27 cellular contexts compared by ENCODE assay signal in the genomic region with DNA sequence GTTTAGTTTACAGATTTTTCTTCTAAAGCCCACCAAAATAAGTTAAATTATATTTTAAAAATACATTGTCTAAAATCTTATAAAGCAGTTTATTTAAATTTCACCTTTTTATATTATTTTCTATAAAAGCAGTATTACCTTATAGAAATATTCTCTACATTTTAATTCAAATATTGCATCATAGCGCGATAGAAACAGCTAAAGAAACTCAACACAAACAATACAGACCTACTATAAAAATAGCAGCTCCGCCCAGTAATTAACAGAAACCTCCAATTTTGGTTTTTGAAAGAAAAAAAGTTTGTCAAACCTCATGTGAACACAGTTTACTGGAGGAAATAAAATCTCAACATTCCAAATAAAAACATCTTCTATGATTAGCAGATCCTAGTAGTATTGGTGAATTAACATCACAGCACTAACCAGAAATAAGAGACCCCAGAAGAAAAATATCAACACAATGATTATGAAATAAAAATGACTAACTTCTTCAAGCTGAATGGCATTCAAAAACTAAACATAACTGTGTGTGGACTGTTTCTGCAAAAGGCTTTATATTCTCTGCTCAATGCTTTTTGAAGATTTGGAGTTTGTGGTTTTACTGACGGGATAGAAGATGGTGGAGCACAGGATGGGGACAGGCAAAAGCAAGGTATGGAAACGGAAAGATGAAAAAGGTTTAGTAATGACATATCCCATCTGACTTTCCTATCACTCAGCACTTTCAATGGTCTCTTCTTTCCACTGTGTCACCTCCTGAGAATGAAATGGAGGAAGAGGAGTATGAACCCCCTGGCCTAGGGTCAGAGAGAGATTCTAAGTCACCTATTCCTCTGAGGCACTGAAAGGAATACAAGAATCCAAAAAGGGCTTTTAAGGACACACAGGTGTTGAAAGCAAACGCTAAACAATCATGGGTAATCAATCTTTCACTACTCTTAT. TPM values are rescaled to one million over a fixed set of nuclear protein-coding genes. Genes with fewer than 3 reads are reported as not detected.
A peak's percentile ranks its signal among the peaks of the same experiment; 100 is the strongest.
DNase-seq lines count a peak whose midpoint lies in the region; ATAC-seq, FAIRE-seq and TF ChIP-seq lines count a peak whose summit lies in the region.
"Had no signal": no experiment of that assay in that cellular context is flagged by ENCODE, and none has a peak within 500 bp of the region (broad histone marks: within the 10 kb centered on the region; RNA-seq: fewer than 3 reads in every experiment).

No MANE protein-coding gene starts in this region.

- DNase-seq in AG10803 (ENCODE audit: low read depth) (peak; percentile 35), K562 (ENCODE audit: extremely low read depth in 1 of 4, low spot score in 3 of 4) (no peak), mesenchymal stem cell (no peak), OCI-M2 (lab: John Stamatoyannopoulos, UW; ENCODE audit: unreplicated experiment) (no peak), glomerular visceral epithelial cell (ENCODE audit: extremely low spot score) (no peak), HK-2 (ENCODE audit: unreplicated experiment) (no peak)
- DNase-seq: activated T-cell treated with anti-CD3 and anti-CD28 coated beads, Interleukin-2, amount 50 U/mL, for 72 hours; CD4-positive, alpha-beta T cell; cerebellar nuclear complex; effector memory CD8-positive, alpha-beta T cell; immature natural killer cell; Kasumi-1; left lung; NCI-H1092; NCI-H2029; NCI-H82; PC-9; posterior cingulate gyrus; SHP77; stimulated activated CD4-positive, alpha-beta T cell treated with anti-CD3 and anti-CD28 coated beads, Interleukin-2, amount 100 ng/mL, for 24 hours had no signal

- H2BK15ac ChIP-seq in mesenchymal stem cell (ENCODE audit: low read depth, poor library complexity, severe bottlenecking): no peak overlapping the region

- H2AFZ ChIP-seq in K562 (ENCODE audit: low read depth, low read length) (no peak overlapping the region), mesenchymal stem cell (ENCODE audit: low read depth, low read length) (no peak overlapping the region)
- H2AFZ ChIP-seq: PC-9 had no signal

- H4K20me1 ChIP-seq in K562 (replicated peaks; ENCODE audit: control insufficient read depth, insufficient read depth, low read length): peaks cover 23% of the 10 kb centered on the region

- CTCF ChIA-PET in HEK293 (lab: Yijun Ruan, JAX) (interaction anchor here (0.8 kb wide), 1 partner anchor 18 kb away, joined by 3 read pairs; no protein-coding TSS in a partner anchor), K562 (lab: Yijun Ruan, JAX; ENCODE audit: low intra/inter-chr PET ratio) (no interaction called here)

- no peak overlapping the region for H3K18ac ChIP-seq in mesenchymal stem cell (ENCODE audit: low read depth in 1 of 2, low read length in 2 of 2)

- no peaks in the 10 kb centered on the region for H3K27me3 ChIP-seq in K562 (ENCODE audit: control insufficient read depth in 2 of 2, insufficient read depth in 2 of 2, low read length in 2 of 2)
- H3K27me3 ChIP-seq in mesenchymal stem cell (ENCODE audit: control insufficient read depth in 1 of 2, insufficient read depth in 1 of 2, low read length in 2 of 2): no peaks in the 10 kb centered on the region
- H3K27me3 ChIP-seq: esophagus muscularis mucosa, left lung, vagina had no signal

- H3K36me3 ChIP-seq in HEK293 (ENCODE audit: control insufficient read depth in 2 of 2, insufficient read depth in 1 of 2, low read length in 2 of 2) (no peaks in the 10 kb centered on the region), K562 (ENCODE audit: control insufficient read depth, insufficient read depth, low read length) (no peaks in the 10 kb centered on the region), mesenchymal stem cell (ENCODE audit: control insufficient read depth in 1 of 2, insufficient read depth in 2 of 2, low read depth in 1 of 2, low read length in 2 of 2) (no peaks in the 10 kb centered on the region)
- H3K36me3 ChIP-seq: esophagus muscularis mucosa, left lung, vagina had no signal

- no peak overlapping the region for H2BK120ac ChIP-seq in mesenchymal stem cell (ENCODE audit: low read depth, low read length)

- no peaks in the 10 kb centered on the region for H3K79me1 ChIP-seq in mesenchymal stem cell (replicated peaks; ENCODE audit: low read length, poor library complexity, severe bottlenecking)

- in situ Hi-C loops in K562 (cut with MboI): no loop called here

- H3K9me3 ChIP-seq in HEK293 (ENCODE audit: control insufficient read depth, insufficient read depth, low read depth, low read length): no peaks in the 10 kb centered on the region
- no peaks in the 10 kb centered on the region for H3K9me3 ChIP-seq in K562 (replicated peaks; ENCODE audit: control insufficient read depth, insufficient read depth, low read depth, low read length)
- H3K9me3 ChIP-seq in mesenchymal stem cell (ENCODE audit: control insufficient read depth, low read length): no peaks in the 10 kb centered on the region
- H3K9me3 ChIP-seq: esophagus muscularis mucosa, left lung, vagina had no signal

- 67% methylated on average over 6 of the region's 6 CpGs for WGBS in K562 (ENCODE audit: insufficient coverage, low coverage, missing lambda C conversion rate)
- WGBS in mesenchymal stem cell: 100% methylated on average over 3 of the region's 6 CpGs

- no peak overlapping the region for H3K9ac ChIP-seq in K562 (ENCODE audit: insufficient read depth in 1 of 2, low read depth in 2 of 2, low read length in 2 of 2)
- peak overlapping the region; percentile 33 for H3K9ac ChIP-seq in mesenchymal stem cell (ENCODE audit: low read length)

- intact Hi-C loops in K562 (cut with micrococcal nuclease): no loop called here

- H3K4me1 ChIP-seq in HEK293 (ENCODE audit: control insufficient read depth, insufficient read depth, low read length) (peaks cover 4% of the 10 kb centered on the region; the same call in 1 of the 2 replicates), K562 (replicated peaks in 1 of 2; ENCODE audit: control insufficient read depth in 2 of 2, insufficient read depth in 2 of 2, low read length in 2 of 2) (peaks cover 10 to 42% of the 10 kb centered on the region in 2 experiments), mesenchymal stem cell (ENCODE audit: control insufficient read depth, insufficient read depth, low read depth, low read length) (peaks cover 2% of the 10 kb centered on the region)

- no peaks in the 10 kb centered on the region for H3K9me1 ChIP-seq in K562 (ENCODE audit: control insufficient read depth, insufficient read depth, low read length)

- H3K4me3 ChIP-seq in AG10803 (ENCODE audit: low read length) (no peak overlapping the region), HEK293 (ENCODE audit: low read depth, low read length) (no peak overlapping the region), K562 (no peak overlapping the region), mesenchymal stem cell (ENCODE audit: insufficient read depth in 1 of 2, low read depth in 1 of 2, low read length in 2 of 2) (no peak overlapping the region)
- H3K4me3 ChIP-seq: esophagus muscularis mucosa, left lung, PC-9, vagina had no signal

- no peak overlapping the region for H2BK12ac ChIP-seq in mesenchymal stem cell (ENCODE audit: low read length in 2 of 2)

- no peak overlapping the region for H3K14ac ChIP-seq in mesenchymal stem cell (ENCODE audit: low read length in 2 of 2)

- BruUV-seq in K562 (replicated peaks; lab: Mats Ljungman, UMichigan): no TSS peak

- FAIRE-seq in K562 (lab: Jason Lieb, UNC): no peak
- FAIRE-seq: GM18507, HTR-8/SVneo had no signal

- TF ChIP-seq POLR2A in K562 (conservative IDR thresholded peaks at IDR 0.05): no peak

- no peak overlapping the region for H2AK5ac ChIP-seq in mesenchymal stem cell (ENCODE audit: low read length, severe bottlenecking)

- TF ChIP-seq RAD21 in K562 (CRISPR knock-in tag; conservative IDR thresholded peaks at IDR 0.05 in 1 of 2, IDR thresholded peaks at IDR 0.05 in 1 of 2): no peak

- no peak overlapping the region for H4K8ac ChIP-seq in mesenchymal stem cell (ENCODE audit: low read length)

- no peak for TF ChIP-seq EP300 in K562 (IDR thresholded peaks at IDR 0.05; ENCODE audit: low read length)

- H3K4me2 ChIP-seq in K562 (ENCODE audit: insufficient read depth, low read length) (no peak overlapping the region), mesenchymal stem cell (ENCODE audit: low read length, poor library complexity, severe bottlenecking) (no peak overlapping the region)
- H3K4me2 ChIP-seq: PC-9 had no signal

- no peak overlapping the region for H3K27ac ChIP-seq in HEK293 (ENCODE audit: extremely low read depth, low read depth, low read length)
- no peak overlapping the region for H3K27ac ChIP-seq in K562 (ENCODE audit: extremely low read depth, low read depth, low read length)
- no peak overlapping the region for H3K27ac ChIP-seq in mesenchymal stem cell (ENCODE audit: low read length, poor library complexity, severe bottlenecking)
- H3K27ac ChIP-seq: esophagus muscularis mucosa, left lung, PC-9, vagina had no signal

- peaks cover 97% of the 10 kb centered on the region for H3K79me2 ChIP-seq in K562 (ENCODE audit: control insufficient read depth, insufficient read depth, low read length)

- no peak overlapping the region for H3K4ac ChIP-seq in mesenchymal stem cell (ENCODE audit: low read depth in 1 of 2, low read length in 2 of 2)

- no peak overlapping the region for H2BK5ac ChIP-seq in mesenchymal stem cell (ENCODE audit: low read depth, low read length, poor library complexity, severe bottlenecking)

- POLR2A ChIA-PET in HEK293 (lab: Yijun Ruan, JAX): no interaction called here
- POLR2A ChIA-PET in K562 (lab: Yijun Ruan, JAX): interaction anchor here (1.3 to 2.2 kb wide), 2 partner anchors 10 to 20 kb away, joined by 4 to 9 read pairs; no protein-coding TSS in a partner anchor

- ATAC-seq in K562: peak; percentile 30
- no peak for ATAC-seq in HG02840 (IDR thresholded peaks at IDR 0.05; ENCODE audit: low FRiP score, unreplicated experiment)
- ATAC-seq: effector memory CD8-positive, alpha-beta T cell; left lung; stimulated activated effector memory CD8-positive, alpha-beta T cell treated with anti-CD3 and anti-CD28 coated beads, Interleukin-12 subunit alpha, Interleukin-12 subunit beta, amount 100 ng/mL, for 72 hours had no signal

- no peak for TF ChIP-seq CTCF in AG10803 (conservative IDR thresholded peaks at IDR 0.05; ENCODE audit: low read length)
- TF ChIP-seq CTCF in HEK293 (tag by site-specific recombination; IDR thresholded peaks at IDR 0.05): no peak
- no peak for TF ChIP-seq CTCF in K562 (IDR thresholded peaks at IDR 0.05 in 2 of 3, conservative IDR thresholded peaks at IDR 0.05 in 1 of 3; ENCODE audit: insufficient read depth in 2 of 3, low read depth in 1 of 3, low read length in 3 of 3)

- H4K91ac ChIP-seq in mesenchymal stem cell (ENCODE audit: low read length): no peak overlapping the region

- no peak overlapping the region for H3K23ac ChIP-seq in mesenchymal stem cell (ENCODE audit: low read length in 2 of 2)

RNA-seq across cellular contexts. Expression of a gene that starts 17.5 kb away (rescaled TPM):
- 73.1 and 225 TPM in 2 replicates for total RNA-seq in K562 (2011; cell fraction: chromatin; rRNA removed; ENCODE audit: low replicate concordance)
- total RNA-seq in K562 (2011; cell fraction: nucleolus; rRNA removed): 23.2 and 29.0 TPM in 2 replicates
- total RNA-seq in K562 (2011; cell fraction: nucleoplasm; rRNA removed): 73.0 and 112 TPM in 2 replicates
- total RNA-seq in K562 (2014; rRNA removed): 22.6 and 24.4 TPM in 2 replicates
- total RNA-seq in K562 (2014; rRNA removed; fragmentation: Illumina TruSeq; extraction: Trizol): 27.8 and 30.0 TPM in 2 replicates
- 22.1 and 27.0 TPM in 2 replicates for total RNA-seq in K562 (2015; rRNA removed; fragmentation: Illumina TruSeq; extraction: Trizol)
- 16.9 and 22.2 TPM in 2 replicates for total RNA-seq in K562 (2021)
- 16.6 and 18.0 TPM in 2 replicates for polyA plus RNA-seq in K562 (2011; rRNA removed)
- polyA plus RNA-seq in K562 (2011; cell fraction: cytosol; rRNA removed): 1.5 and 4.2 TPM in 2 replicates
- 22.8 and 28.7 TPM in 2 replicates for polyA plus RNA-seq in K562 (2011; cell fraction: nucleus; rRNA removed)
- polyA plus RNA-seq in K562 (2012): 8.7 and 10.2 TPM in 2 replicates
- polyA plus RNA-seq in K562 (2014; fragmentation: Illumina TruSeq; extraction: Trizol): 10.6 and 13.4 TPM in 2 replicates
- 1 to 10 TPM; 3.1 to 4.4 TPM for polyA plus RNA-seq in K562 (2014; fragmentation: Nextera tagmentation; extraction: Ambion mirVana)
- polyA plus RNA-seq in K562 (2014; rRNA removed): 8.2 and 11.7 TPM in 2 replicates
- polyA minus RNA-seq in K562 (2011; rRNA and poly(A)+ RNA removed): 40.5 and 51.3 TPM in 2 replicates
- polyA minus RNA-seq in K562 (2011; cell fraction: cytosol; rRNA and poly(A)+ RNA removed): 6.9 and 14.5 TPM in 2 replicates
- polyA minus RNA-seq in K562 (2011; cell fraction: nucleus; rRNA and poly(A)+ RNA removed): 48.7 and 81.2 TPM in 2 replicates
- polyA plus RNA-seq in mesenchymal stem cell (2013, experiment 1 of 2): 31.1 TPM
- polyA plus RNA-seq in mesenchymal stem cell (2013, experiment 2 of 2): 32.2 TPM
